ENCODE assay signal across 13 cellular contexts in genomic region chr3:149016669-149017541, GRCh38.
DNase-seq lines count a peak whose midpoint lies in the region; ATAC-seq and TF ChIP-seq lines count a peak whose summit lies in the region.
"Had no signal": no experiment of that assay in that cellular context is flagged by ENCODE, and none has a peak within 500 bp of the region (broad histone marks: within the 10 kb centered on the region; RNA-seq: fewer than 3 reads in every experiment).

No MANE protein-coding gene starts in this region.

- H3K4me3 ChIP-seq in astrocyte of the cerebellum (ENCODE audit: low read depth, low read length): no peak overlapping the region
- no peak overlapping the region for H3K4me3 ChIP-seq in tibial artery
- H3K4me3 ChIP-seq: BLaER1 treated with 17β-estradiol and CSF1 and Interleukin-3, amounts not matched to agents 10 nM and 100 nM had no signal

- peaks cover 43% of the 10 kb centered on the region for H3K4me1 Mint-ChIP-seq in activated T-cell treated with anti-CD3 and anti-CD28 coated beads, Interleukin-2, amount 50 U/mL, for 24 hours (ENCODE audit: low read depth)

- H3K4me1 ChIP-seq in tibial artery: peaks cover 0 to 93% (median 46%) of the 10 kb centered on the region in 4 donors
- H3K4me1 ChIP-seq: BLaER1 treated with 17β-estradiol and CSF1 and Interleukin-3, amounts not matched to agents 10 nM and 100 nM had no signal

- H3K27ac ChIP-seq in tibial artery: peak overlapping the region; percentile 61 to 74
- H3K27ac ChIP-seq: BLaER1 treated with 17β-estradiol and CSF1 and Interleukin-3, amounts not matched to agents 10 nM and 100 nM had no signal

- H3K36me3 ChIP-seq in tibial artery: peaks cover 0 to 28% (median 17%) of the 10 kb centered on the region in 3 donors

- peak overlapping the region; percentile 55 for H3K27ac Mint-ChIP-seq in activated T-cell treated with anti-CD3 and anti-CD28 coated beads, Interleukin-2, amount 50 U/mL, for 24 hours

- in situ Hi-C loops in astrocyte of the cerebellum (cut with HindIII; ENCODE audit: low sequenced_read_pairs): no loop called here
- in situ Hi-C loops in ACHN (cut with HindIII; ENCODE audit: low pct_ligation_motif_present, low pct_unique_long_range_greater_than_20kb, low sequenced_read_pairs): no loop called here

- no peaks in the 10 kb centered on the region for H3K9me3 ChIP-seq in tibial artery
- H3K9me3 ChIP-seq: BLaER1 treated with 17β-estradiol and CSF1 and Interleukin-3, amounts not matched to agents 10 nM and 100 nM had no signal

- intact Hi-C loops in tibial artery (cut with DNase I; ENCODE audit: low total_unique reads): no loop called here

- DNase-seq in activated T-cell treated with anti-CD3 and anti-CD28 coated beads, Interleukin-2, amount 50 U/mL, for 24 hours: no peak
- no peak for DNase-seq in activated T-cell treated with anti-CD3 and anti-CD28 coated beads, Interleukin-2, amount 50 U/mL, for 1 hour
- DNase-seq in astrocyte of the cerebellum (ENCODE audit: low read depth) (peak; percentile 59), hepatic stellate cell (ENCODE audit: low spot score) (peak; percentile 65), tibial artery (no peak), ACHN (no peak), DMS79 (lab: John Stamatoyannopoulos, UW) (no peak)
- DNase-seq: activated CD4-positive, alpha-beta T cell treated with anti-CD3 and anti-CD28 coated beads for 1 hour; effector memory CD4-positive, alpha-beta T cell; NCI-H2227 treated with DMSO at 0.1 percent for 48 hours; stimulated activated naive CD4-positive, alpha-beta T cell treated with Interleukin-2 at 50 U/mL for 16 hours had no signal

- no peak for ATAC-seq in HG03095 (IDR thresholded peaks at IDR 0.05; ENCODE audit: unreplicated experiment)

- H3K27me3 ChIP-seq in tibial artery: no peaks in the 10 kb centered on the region
- H3K27me3 ChIP-seq: BLaER1 treated with 17β-estradiol and CSF1 and Interleukin-3, amounts not matched to agents 10 nM and 100 nM had no signal

- H3K36me3 Mint-ChIP-seq in activated T-cell treated with anti-CD3 and anti-CD28 coated beads, Interleukin-2, amount 50 U/mL, for 24 hours (ENCODE audit: low read depth): peaks cover 88% of the 10 kb centered on the region

- TF ChIP-seq CTCF in astrocyte of the cerebellum (IDR thresholded peaks at IDR 0.05; ENCODE audit: low read depth, low read length, missing control alignments) (no peak), tibial artery (IDR thresholded peaks at IDR 0.05) (no peak)

- no peaks in the 10 kb centered on the region for H3K9me3 Mint-ChIP-seq in activated T-cell treated with anti-CD3 and anti-CD28 coated beads, Interleukin-2, amount 50 U/mL, for 24 hours

- no peaks in the 10 kb centered on the region for H3K27me3 Mint-ChIP-seq in activated T-cell treated with anti-CD3 and anti-CD28 coated beads, Interleukin-2, amount 50 U/mL, for 24 hours

- no peak overlapping the region for H3K4me3 Mint-ChIP-seq in activated T-cell treated with anti-CD3 and anti-CD28 coated beads, Interleukin-2, amount 50 U/mL, for 24 hours

Comparison
In these comparisons a context has a peak if more than half of its experiments do, and no peak if none do; other contexts are left out.
1. DNase-seq: peak in astrocyte of the cerebellum (single experiment) and hepatic stellate cell (single experiment); none in activated T-cell treated with anti-CD3 and anti-CD28 coated beads, Interleukin-2, amount 50 U/mL, for 24 hours (single experiment), activated T-cell treated with anti-CD3 and anti-CD28 coated beads, Interleukin-2, amount 50 U/mL, for 1 hour (single experiment), tibial artery (0 of 2), ACHN (single experiment) and DMS79 (single experiment).